1 cellular context compared by ENCODE assay signal in genomic region chr22:19169947-19170318, GRCh38.
TF ChIP-seq lines count a peak whose summit lies in the region.

No MANE protein-coding gene starts in this region.

TF ChIP-seq in H1, 55 proteins besides CTCF, POLR2A, EP300 and RAD21:
- TF ChIP-seq PHF8 (conservative IDR thresholded peaks at IDR 0.05; ENCODE audit: low read depth, low read length), result no peak
- TF ChIP-seq EZH2 (IDR thresholded peaks at IDR 0.05; ENCODE audit: low read depth, low read length, severe bottlenecking), result peak; percentile 17
- TF ChIP-seq SUZ12 (IDR thresholded peaks at IDR 0.05; ENCODE audit: low read length), result peak; percentile 27; the same call in 1 of the 2 replicates
